In the genomic region with DNA sequence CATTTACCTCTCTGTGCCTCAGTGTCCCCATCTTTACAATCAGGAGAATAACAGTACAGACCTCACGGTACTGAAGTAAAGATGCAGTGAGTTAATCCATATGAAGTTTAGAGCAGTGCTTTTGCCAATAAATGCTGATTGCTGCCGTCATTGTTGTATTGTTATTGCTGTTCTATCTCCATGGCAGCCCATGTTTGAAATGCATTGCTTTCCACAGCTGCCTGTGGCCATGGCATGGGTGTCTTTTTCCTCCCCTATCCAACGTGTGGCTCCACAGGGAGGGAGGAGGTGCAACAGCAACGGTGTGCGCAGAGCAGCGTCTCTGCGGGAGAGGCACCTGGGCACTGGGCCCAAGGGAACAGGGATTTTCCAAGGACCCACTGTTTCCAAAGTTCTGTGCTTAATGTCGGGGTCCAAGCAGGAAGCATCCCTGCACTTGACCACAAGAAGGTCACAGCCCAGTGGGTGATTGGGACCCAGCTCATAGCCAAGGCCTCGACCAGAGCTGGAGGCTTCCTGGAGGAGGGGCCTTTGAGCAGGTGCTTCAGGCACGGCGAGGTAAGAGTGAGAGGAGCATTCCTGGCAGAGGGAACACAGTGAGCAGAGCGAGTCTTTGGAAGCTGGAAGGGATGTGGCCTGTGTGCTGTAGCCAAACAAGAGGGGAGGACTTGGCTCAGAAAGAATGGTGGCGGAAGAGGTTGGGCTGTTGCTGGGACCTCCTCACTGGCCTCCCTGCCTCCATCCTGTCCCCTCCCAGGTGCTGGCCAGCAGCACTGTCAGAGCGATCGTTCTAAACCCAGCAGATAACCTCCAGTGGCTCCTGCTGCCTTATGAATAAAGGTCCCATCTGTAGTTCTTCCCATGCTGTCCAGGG, we compare ENCODE assay signal across 10 cellular contexts. TPM values are rescaled to one million over a fixed set of nuclear protein-coding genes. Genes with fewer than 3 reads are reported as not detected.
DNase-seq lines count a peak whose midpoint lies in the region; ATAC-seq and TF ChIP-seq lines count a peak whose summit lies in the region.
"Had no signal": no experiment of that assay in that cellular context is flagged by ENCODE, and none has a peak within 500 bp of the region (broad histone marks: within the 10 kb centered on the region; RNA-seq: fewer than 3 reads in every experiment).

No MANE protein-coding gene starts in this region.

- peaks cover 5% of the 10 kb centered on the region; the same call in 1 of the 2 replicates for H4K20me1 ChIP-seq in GM23338 (replicated peaks; ENCODE audit: insufficient read depth)
- peaks cover 48% of the 10 kb centered on the region for H4K20me1 ChIP-seq in smooth muscle cell (ENCODE audit: low read depth)

- H3K4me2 ChIP-seq in GM23338 (0 out of 2 replicates have a peak overlapping the region, but pooled peaks have one; percentile 8), smooth muscle cell (peak overlapping the region; percentile 79)

- H3K27ac ChIP-seq in GM23338 (ENCODE audit: low read depth) (no peak overlapping the region), smooth muscle cell (ENCODE audit: low read depth) (peak overlapping the region; percentile 99)

- H3K36me3 ChIP-seq in GM23338 (ENCODE audit: insufficient read depth): no peaks in the 10 kb centered on the region
- no peaks in the 10 kb centered on the region for H3K36me3 ChIP-seq in smooth muscle cell (ENCODE audit: low read depth)

- H3K27ac Mint-ChIP-seq in GM23338 (no peak overlapping the region), WTC11 (no peak overlapping the region)
- H3K27ac Mint-ChIP-seq: activated B cell treated with CpG ODN at 0.5 μM for 24 hours had no signal

- H3K9ac ChIP-seq in smooth muscle cell (ENCODE audit: low read depth): peak overlapping the region; percentile 80

- DNase-seq in GM23338 (ENCODE audit: low spot score): peak; percentile 51
- DNase-seq in WTC11 (ENCODE audit: low spot score): no peak
- DNase-seq in glomerular visceral epithelial cell (ENCODE audit: extremely low spot score): peak; percentile 47
- no peak for DNase-seq in smooth muscle cell (lab: John Stamatoyannopoulos, UW; ENCODE audit: unreplicated experiment)
- DNase-seq in cerebellum (ENCODE audit: low spot score): no peak
- DNase-seq: activated B cell treated with CpG ODN at 0.5 μM for 24 hours, hypothalamus had no signal

- H3K9me3 Mint-ChIP-seq in GM23338 (no peaks in the 10 kb centered on the region), WTC11 (no peaks in the 10 kb centered on the region)
- H3K9me3 Mint-ChIP-seq: activated B cell treated with CpG ODN at 0.5 μM for 24 hours had no signal

- CTCF ChIA-PET in WTC11 (lab: Charles Lee): interaction anchor here (1.1 kb wide), 1 partner anchor 9 kb away, joined by 3 read pairs; no protein-coding TSS in a partner anchor

- H3K27me3 Mint-ChIP-seq in GM23338 (ENCODE audit: insufficient read depth, low read depth, poor library complexity) (peaks cover 76% of the 10 kb centered on the region), WTC11 (ENCODE audit: low read depth) (peaks cover 91% of the 10 kb centered on the region)
- H3K27me3 Mint-ChIP-seq: activated B cell treated with CpG ODN at 0.5 μM for 24 hours had no signal

- H3K79me2 ChIP-seq in GM23338 (replicated peaks; ENCODE audit: insufficient read depth): no peaks in the 10 kb centered on the region
- H3K79me2 ChIP-seq in smooth muscle cell (ENCODE audit: low read depth): peaks cover 78% of the 10 kb centered on the region

- no peaks in the 10 kb centered on the region for H3K9me2 ChIP-seq in GM23338 (ENCODE audit: insufficient read depth)

- TF ChIP-seq CTCF in GM23338 (conservative IDR thresholded peaks at IDR 0.05; ENCODE audit: low read depth in 2 of 2) (no peak), WTC11 (IDR thresholded peaks at IDR 0.05) (no peak), smooth muscle cell (IDR thresholded peaks at IDR 0.05; ENCODE audit: borderline replicate concordance, insufficient read depth, poor library complexity, severe bottlenecking) (no peak)

- H3K4me1 Mint-ChIP-seq in GM23338 (peaks cover 39% of the 10 kb centered on the region), WTC11 (peaks cover 43% of the 10 kb centered on the region)

- no peaks in the 10 kb centered on the region for H3K9me3 ChIP-seq in smooth muscle cell (replicated peaks; ENCODE audit: low read depth)

- H3K27me3 ChIP-seq in GM23338 (ENCODE audit: insufficient read depth) (peaks cover 96% of the 10 kb centered on the region), smooth muscle cell (ENCODE audit: low read depth) (no peaks in the 10 kb centered on the region)

- no peak overlapping the region for H3K4me3 ChIP-seq in GM23338
- H3K4me3 ChIP-seq in smooth muscle cell: no peak overlapping the region

- no peak overlapping the region for H2AFZ ChIP-seq in GM23338
- H2AFZ ChIP-seq in smooth muscle cell (ENCODE audit: low read depth): no peak overlapping the region

- POLR2A ChIA-PET in WTC11 (lab: Charles Lee): no interaction called here

- H3K4me3 Mint-ChIP-seq in GM23338 (no peak overlapping the region; the same call in 2 of the 3 replicates), WTC11 (0 out of 2 replicates have a peak overlapping the region, but pooled peaks have one; percentile 24)
- H3K4me3 Mint-ChIP-seq: activated B cell treated with CpG ODN at 0.5 μM for 24 hours had no signal

- peaks cover 10% of the 10 kb centered on the region; the same call in 1 of the 2 replicates for H3F3A ChIP-seq in GM23338 (replicated peaks; ENCODE audit: low read depth)
- H3F3A ChIP-seq in smooth muscle cell (ENCODE audit: low read depth): peaks cover 28% of the 10 kb centered on the region

- H3K4me1 ChIP-seq in GM23338 (ENCODE audit: insufficient read depth) (peaks cover 28% of the 10 kb centered on the region), smooth muscle cell (ENCODE audit: low read depth) (peaks cover 17% of the 10 kb centered on the region)

- H3K36me3 Mint-ChIP-seq in GM23338 (ENCODE audit: low read depth): no peaks in the 10 kb centered on the region
- H3K36me3 Mint-ChIP-seq in WTC11: no peaks in the 10 kb centered on the region

- WGBS in smooth muscle cell (ENCODE audit: low lambda C conversion rate): 76% methylated on average over 15 of the region's 15 CpGs

- ATAC-seq in GM23338 (peak; percentile 15; the same call in 2 of the 3 replicates), WTC11 (peak; percentile 12), HG03280 (IDR thresholded peaks at IDR 0.05; ENCODE audit: unreplicated experiment) (no peak), GM19463 (IDR thresholded peaks at IDR 0.05; ENCODE audit: unreplicated experiment) (no peak), HG02885 (IDR thresholded peaks at IDR 0.05; ENCODE audit: poor library complexity, unreplicated experiment) (no peak)

TF ChIP-seq in GM23338, 12 proteins besides CTCF, POLR2A, EP300 and RAD21 (continues in another document):
- TF ChIP-seq, protein P1, sequence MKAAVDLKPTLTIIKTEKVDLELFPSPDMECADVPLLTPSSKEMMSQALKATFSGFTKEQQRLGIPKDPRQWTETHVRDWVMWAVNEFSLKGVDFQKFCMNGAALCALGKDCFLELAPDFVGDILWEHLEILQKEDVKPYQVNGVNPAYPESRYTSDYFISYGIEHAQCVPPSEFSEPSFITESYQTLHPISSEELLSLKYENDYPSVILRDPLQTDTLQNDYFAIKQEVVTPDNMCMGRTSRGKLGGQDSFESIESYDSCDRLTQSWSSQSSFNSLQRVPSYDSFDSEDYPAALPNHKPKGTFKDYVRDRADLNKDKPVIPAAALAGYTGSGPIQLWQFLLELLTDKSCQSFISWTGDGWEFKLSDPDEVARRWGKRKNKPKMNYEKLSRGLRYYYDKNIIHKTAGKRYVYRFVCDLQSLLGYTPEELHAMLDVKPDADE (IDR thresholded peaks at IDR 0.05): no peak
- TF ChIP-seq JUNB (IDR thresholded peaks at IDR 0.05; ENCODE audit: unreplicated experiment) (no peak), EZH2phosphoT487 (IDR thresholded peaks at IDR 0.05; ENCODE audit: unreplicated experiment) (no peak)

TF ChIP-seq in WTC11, 78 proteins besides CTCF, POLR2A, EP300 and RAD21 (continues in another document):
- TF ChIP-seq ZNF121 (CRISPR knock-in tag; IDR thresholded peaks at IDR 0.05) (no peak), ZNF263 (CRISPR knock-in tag; IDR thresholded peaks at IDR 0.05; ENCODE audit: low read depth) (peak; percentile 75)
- TF ChIP-seq, protein P2, sequence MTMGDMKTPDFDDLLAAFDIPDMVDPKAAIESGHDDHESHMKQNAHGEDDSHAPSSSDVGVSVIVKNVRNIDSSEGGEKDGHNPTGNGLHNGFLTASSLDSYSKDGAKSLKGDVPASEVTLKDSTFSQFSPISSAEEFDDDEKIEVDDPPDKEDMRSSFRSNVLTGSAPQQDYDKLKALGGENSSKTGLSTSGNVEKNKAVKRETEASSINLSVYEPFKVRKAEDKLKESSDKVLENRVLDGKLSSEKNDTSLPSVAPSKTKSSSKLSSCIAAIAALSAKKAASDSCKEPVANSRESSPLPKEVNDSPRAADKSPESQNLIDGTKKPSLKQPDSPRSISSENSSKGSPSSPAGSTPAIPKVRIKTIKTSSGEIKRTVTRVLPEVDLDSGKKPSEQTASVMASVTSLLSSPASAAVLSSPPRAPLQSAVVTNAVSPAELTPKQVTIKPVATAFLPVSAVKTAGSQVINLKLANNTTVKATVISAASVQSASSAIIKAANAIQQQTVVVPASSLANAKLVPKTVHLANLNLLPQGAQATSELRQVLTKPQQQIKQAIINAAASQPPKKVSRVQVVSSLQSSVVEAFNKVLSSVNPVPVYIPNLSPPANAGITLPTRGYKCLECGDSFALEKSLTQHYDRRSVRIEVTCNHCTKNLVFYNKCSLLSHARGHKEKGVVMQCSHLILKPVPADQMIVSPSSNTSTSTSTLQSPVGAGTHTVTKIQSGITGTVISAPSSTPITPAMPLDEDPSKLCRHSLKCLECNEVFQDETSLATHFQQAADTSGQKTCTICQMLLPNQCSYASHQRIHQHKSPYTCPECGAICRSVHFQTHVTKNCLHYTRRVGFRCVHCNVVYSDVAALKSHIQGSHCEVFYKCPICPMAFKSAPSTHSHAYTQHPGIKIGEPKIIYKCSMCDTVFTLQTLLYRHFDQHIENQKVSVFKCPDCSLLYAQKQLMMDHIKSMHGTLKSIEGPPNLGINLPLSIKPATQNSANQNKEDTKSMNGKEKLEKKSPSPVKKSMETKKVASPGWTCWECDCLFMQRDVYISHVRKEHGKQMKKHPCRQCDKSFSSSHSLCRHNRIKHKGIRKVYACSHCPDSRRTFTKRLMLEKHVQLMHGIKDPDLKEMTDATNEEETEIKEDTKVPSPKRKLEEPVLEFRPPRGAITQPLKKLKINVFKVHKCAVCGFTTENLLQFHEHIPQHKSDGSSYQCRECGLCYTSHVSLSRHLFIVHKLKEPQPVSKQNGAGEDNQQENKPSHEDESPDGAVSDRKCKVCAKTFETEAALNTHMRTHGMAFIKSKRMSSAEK (CRISPR knock-in tag; IDR thresholded peaks at IDR 0.05; ENCODE audit: borderline replicate concordance): no peak

RNA-seq across cellular contexts. Expression of a gene that starts 3.9 kb away (rescaled TPM):
- 0.87 and 2.1 TPM in 2 replicates for total RNA-seq in GM23338 (2014; rRNA removed; shearing (Covaris generic))
- polyA plus RNA-seq in GM23338 (2016; fragmentation: Nextera tagmentation; extraction: Ambion mirVana) (0.75 and 0.89 TPM in 2 replicates), smooth muscle cell (17.6 and 19.2 TPM in 2 replicates)
- total RNA-seq in WTC11 (2021) (7.3 to 12.7 TPM (median 8.1 TPM) in 3 replicates), smooth muscle cell (11.1 and 12.2 TPM in 2 replicates), cerebellum (23.0 TPM)

Comparison
In these comparisons a context has a peak if more than half of its experiments do, and no peak if none do; other contexts are left out.
1. ATAC-seq: peak in GM23338 (single experiment) and WTC11 (single experiment); none in HG03280 (single experiment), GM19463 (single experiment) and HG02885 (single experiment).
2. DNase-seq: peak in GM23338 (single experiment) and glomerular visceral epithelial cell (single experiment); none in WTC11 (single experiment), smooth muscle cell (single experiment) and cerebellum (single experiment).